In genomic region chr13:75869981-75870380, GRCh38 we compare ENCODE assay signal across 10 cellular contexts.
DNase-seq lines count a peak whose midpoint lies in the region; ATAC-seq, FAIRE-seq and TF ChIP-seq lines count a peak whose summit lies in the region.
"Had no signal": no experiment of that assay in that cellular context is flagged by ENCODE, and none has a peak within 500 bp of the region (broad histone marks: within the 10 kb centered on the region; RNA-seq: fewer than 3 reads in every experiment).

No MANE protein-coding gene starts in this region.

- H3K36me3 ChIP-seq in liver (ENCODE audit: control insufficient read depth in 4 of 4, insufficient read depth in 3 of 4, low read depth in 1 of 4, low read length in 3 of 4) (no peaks in the 10 kb centered on the region), HepG2 (replicated peaks in 1 of 2; ENCODE audit: control insufficient read depth in 1 of 2, insufficient read depth in 2 of 2, low read length in 2 of 2) (no peaks in the 10 kb centered on the region)
- H3K36me3 ChIP-seq: BLaER1, SJCRH30 had no signal

- no peak overlapping the region for H3K4me3 Mint-ChIP-seq in WTC11

- no peaks in the 10 kb centered on the region for H3K9me3 Mint-ChIP-seq in WTC11

- H3K27me3 ChIP-seq in liver (ENCODE audit: control insufficient read depth in 4 of 4, insufficient read depth in 4 of 4, low read length in 3 of 4) (no peaks in the 10 kb centered on the region), HepG2 (ENCODE audit: control insufficient read depth in 1 of 2, insufficient read depth in 2 of 2, low read length in 2 of 2) (peaks cover 0 to 15% of the 10 kb centered on the region in 2 experiments; a peak in 1 of 5 replicates)
- H3K27me3 ChIP-seq: BLaER1, SJCRH30 had no signal

- no peak overlapping the region for H3K9ac ChIP-seq in liver (ENCODE audit: low read depth in 1 of 2, low read length in 2 of 2)
- no peak overlapping the region for H3K9ac ChIP-seq in HepG2 (ENCODE audit: insufficient read depth, low read depth, low read length)
- H3K9ac ChIP-seq: BLaER1 had no signal

- no peak for TF ChIP-seq POLR2A in HepG2 (IDR thresholded peaks at IDR 0.05; ENCODE audit: insufficient read depth in 1 of 2, low read depth in 2 of 2, low read length in 2 of 2)

- H3K27me3 Mint-ChIP-seq in WTC11 (ENCODE audit: low read depth): no peaks in the 10 kb centered on the region

- POLR2A ChIA-PET in HepG2 (lab: Yijun Ruan, JAX): no interaction called here
- POLR2A ChIA-PET in WTC11 (lab: Charles Lee): no interaction called here

- no peaks in the 10 kb centered on the region for H3K79me2 ChIP-seq in HepG2 (ENCODE audit: insufficient read depth, low read length)

- peaks cover 44% of the 10 kb centered on the region for H3K4me1 Mint-ChIP-seq in WTC11

- in situ Hi-C loops in HepG2 (cut with HindIII; ENCODE audit: extremely low pct_ligation_motif_present, low pct_unique_long_range_greater_than_20kb): loop anchor here (10.0 kb wide), 1 partner anchor 175 kb away; no protein-coding TSS in a partner anchor

- CTCF ChIA-PET in HepG2 (lab: Yijun Ruan, JAX; ENCODE audit: low intra/inter-chr PET ratio, low total read pairs) (interaction anchor here (2.1 kb wide), 1 partner anchor 604 kb away, joined by 25 read pairs; no protein-coding TSS in a partner anchor), WTC11 (lab: Charles Lee) (interaction anchor here (0.7 to 2.9 kb wide), 17 partner anchors 8 to 1034 kb away, joined by 3 to 38 read pairs (median 4); no protein-coding TSS in a partner anchor)

- H3K4me2 ChIP-seq in HepG2 (ENCODE audit: low read depth, low read length): no peak overlapping the region
- H3K4me2 ChIP-seq: BLaER1 had no signal

- WGBS in liver: 34% methylated on average over 4 of the region's 4 CpGs
- 36% methylated on average over 4 of the region's 4 CpGs for WGBS in HepG2 (ENCODE audit: low lambda C conversion rate)

- TF ChIP-seq RAD21 in liver (IDR thresholded peaks at IDR 0.05): no peak
- TF ChIP-seq RAD21 in HepG2 (CRISPR knock-in tag; IDR thresholded peaks at IDR 0.05): no peak

- H3K4me1 ChIP-seq in liver (ENCODE audit: control insufficient read depth in 4 of 4, insufficient read depth in 4 of 4, low read length in 3 of 4) (peaks cover 0 to 4% (median 2%) of the 10 kb centered on the region in 4 donors), HepG2 (ENCODE audit: insufficient read depth, low read length) (0 out of 2 replicates have a peak, but pooled peaks cover under 1% of the 10 kb centered on the region)
- H3K4me1 ChIP-seq: BLaER1, SJCRH30 had no signal

- FAIRE-seq in HepG2 (lab: Jason Lieb, UNC): no peak

- H3K4me3 ChIP-seq in liver (ENCODE audit: low read depth in 1 of 3, low read length in 3 of 3) (no peak overlapping the region), HepG2 (replicated peaks in 1 of 3; ENCODE audit: insufficient read depth in 1 of 3, low read depth in 2 of 3, low read length in 3 of 3) (no peak overlapping the region), fibroblast of the aortic adventitia (ENCODE audit: low read depth, low read length) (peak overlapping the region; percentile 20)
- H3K4me3 ChIP-seq: BLaER1, SJCRH30 had no signal

- TF ChIP-seq CTCF in liver (IDR thresholded peaks at IDR 0.05; ENCODE audit: low read depth, low read length, missing input control) (no peak), HepG2 (CRISPR knock-in tag; IDR thresholded peaks at IDR 0.05) (no peak), WTC11 (IDR thresholded peaks at IDR 0.05) (no peak), fibroblast of the aortic adventitia (IDR thresholded peaks at IDR 0.05; ENCODE audit: insufficient read depth, low read length) (no peak), omental fat pad (IDR thresholded peaks at IDR 0.05) (no peak)

- no peak for TF ChIP-seq EP300 in HepG2 (IDR thresholded peaks at IDR 0.05; ENCODE audit: low read depth in 2 of 2, low read length in 2 of 2)
- no peak for TF ChIP-seq EP300 in HepG2 (CRISPR knock-in tag; IDR thresholded peaks at IDR 0.05; ENCODE audit: borderline replicate concordance)

- no peaks in the 10 kb centered on the region for H4K20me1 ChIP-seq in HepG2 (ENCODE audit: insufficient read depth, low read length)
- H4K20me1 ChIP-seq: BLaER1 had no signal

- no peak overlapping the region for H2AFZ ChIP-seq in HepG2 (ENCODE audit: low read length)

- H3K9me3 ChIP-seq in liver (ENCODE audit: control insufficient read depth in 4 of 4, low read length in 3 of 4) (no peaks in the 10 kb centered on the region), HepG2 (ENCODE audit: low read length) (no peaks in the 10 kb centered on the region)
- H3K9me3 ChIP-seq: BLaER1, SJCRH30 had no signal

- intact Hi-C loops in HepG2 (cut with micrococcal nuclease; ENCODE audit: unreplicated experiment): loop anchor here (1.0 kb wide), 2 partner anchors 603 to 1033 kb away; no protein-coding TSS in a partner anchor

- H3K27ac ChIP-seq in liver (ENCODE audit: low read depth in 1 of 2, low read length in 2 of 2) (no peak overlapping the region), HepG2 (ENCODE audit: extremely low read length, insufficient read depth, low read length) (no peak overlapping the region)
- H3K27ac ChIP-seq: BLaER1, SJCRH30 had no signal

- no TSS peak for BruUV-seq in HepG2 (replicated peaks; lab: Mats Ljungman, UMichigan)

- no peak for DNase-seq in HepG2 (ENCODE audit: low spot score)
- DNase-seq in WTC11 (ENCODE audit: low spot score): no peak
- DNase-seq in fibroblast of the aortic adventitia (ENCODE audit: low read depth): no peak
- no peak for DNase-seq in omental fat pad (ENCODE audit: low spot score)
- DNase-seq in kidney glomerular epithelial cell (lab: John Stamatoyannopoulos, UW): no peak
- DNase-seq in medulla oblongata (ENCODE audit: extremely low spot score): no peak

- H3K27ac Mint-ChIP-seq in WTC11: peak overlapping the region; percentile 72

- no peaks in the 10 kb centered on the region for H3K36me3 Mint-ChIP-seq in WTC11

- no peak for ATAC-seq in HepG2
- ATAC-seq in WTC11: no peak
- ATAC-seq in GM21515 (IDR thresholded peaks at IDR 0.05; ENCODE audit: unreplicated experiment): no peak
- no peak for ATAC-seq in omental fat pad (ENCODE audit: low FRiP score)

TF ChIP-seq in liver, 16 proteins besides CTCF, POLR2A, EP300 and RAD21 (continues in another document):
- no peak for TF ChIP-seq MAX (IDR thresholded peaks at IDR 0.05)

TF ChIP-seq in WTC11, 78 proteins besides CTCF, POLR2A, EP300 and RAD21 (continues in another document):
- TF ChIP-seq ATF1 (CRISPR knock-in tag; IDR thresholded peaks at IDR 0.05) (no peak), ARID4B (CRISPR knock-in tag; IDR thresholded peaks at IDR 0.05; ENCODE audit: borderline replicate concordance) (no peak), JUN (CRISPR knock-in tag; IDR thresholded peaks at IDR 0.05) (no peak), ATF2 (CRISPR knock-in tag; IDR thresholded peaks at IDR 0.05; ENCODE audit: borderline replicate concordance, low read depth) (no peak)
